8 cellular contexts compared by ENCODE assay signal in genomic region chr3:46276497-46277099, GRCh38. TPM values are rescaled to one million over a fixed set of nuclear protein-coding genes. Genes with fewer than 3 reads are reported as not detected.
A peak's percentile ranks its signal among the peaks of the same experiment; 100 is the strongest.
DNase-seq lines count a peak whose midpoint lies in the region; ATAC-seq, FAIRE-seq and TF ChIP-seq lines count a peak whose summit lies in the region.

No MANE protein-coding gene starts in this region.

- peak overlapping the region in 3 of 8 donors; percentile 18 to 48 (median 23) for H3K27ac ChIP-seq in spleen

- peaks cover 7 to 29% (median 18%) of the 10 kb centered on the region in 6 donors for H3K4me1 ChIP-seq in spleen

- TF ChIP-seq CTCF in AG09309 (IDR thresholded peaks at IDR 0.05; ENCODE audit: control insufficient read depth, insufficient read depth, low read depth, low read length, missing control alignments) = peak; percentile 56
- peak; percentile 76 to 91 (median 88) for TF ChIP-seq CTCF in spleen (IDR thresholded peaks at IDR 0.05 in 8 of 11, conservative IDR thresholded peaks at IDR 0.05 in 3 of 11)

- ATAC-seq in HG02763 (IDR thresholded peaks at IDR 0.05; ENCODE audit: unreplicated experiment) = no peak

- FAIRE-seq in GM19239 (lab: Jason Lieb, UNC) = peak; percentile 94

- 38 to 52% (median 40%) methylated on average over 9 of the region's 9 CpGs for WGBS in spleen, 5 donors

- DNase-seq in AG09309 (ENCODE audit: low read depth) = no peak
- peak; percentile 47 for DNase-seq in GM19239 (ENCODE audit: insufficient read length, low spot score)
- DNase-seq in NOMO-1 (lab: John Stamatoyannopoulos, UW; ENCODE audit: unreplicated experiment in 2 of 2) = peak; percentile 53 to 61
- DNase-seq in activated T-cell treated with anti-CD3 and anti-CD28 coated beads for 48 hours (ENCODE audit: low read depth) = peak; percentile 71
- DNase-seq in germinal center (ENCODE audit: low spot score) = peak; percentile 61
- peak; percentile 92 for DNase-seq in spleen
- DNase-seq in T1000 (lab: John Stamatoyannopoulos, UW) = no peak

- H3K27me3 ChIP-seq in spleen (replicated peaks in 1 of 7) = no peaks in the 10 kb centered on the region

- peaks cover 0 to 17% (median 12%) of the 10 kb centered on the region in 8 donors for H3K9me3 ChIP-seq in spleen

- intact Hi-C loops in spleen (cut with DNase I; ENCODE audit: low total_unique reads) = loop anchor here (5.0 kb wide), 1 partner anchor 91 kb away; no protein-coding TSS in a partner anchor

- no peaks in the 10 kb centered on the region for H3K36me3 ChIP-seq in spleen

- H3K4me3 ChIP-seq in AG09309 (ENCODE audit: control insufficient read depth, low read depth, low read length) (no peak overlapping the region), spleen (no peak overlapping the region)

- no peak for TF ChIP-seq POLR2A in spleen (IDR thresholded peaks at IDR 0.05)

RNA-seq across cellular contexts. Expression of gene CCR3, which starts 34.3 kb away (rescaled TPM):
- total RNA-seq in spleen = 1 to 10 TPM in 3 of 7 donors, under 1 TPM in 4; 0.52 to 1.7 (median 0.60) TPM
- under 1 TPM; 0.10 to 0.28 (median 0.17) TPM for polyA plus RNA-seq in spleen

Comparison
In these comparisons a context has a peak if more than half of its experiments do, and no peak if none do; other contexts are left out.
1. DNase-seq: peak in GM19239 (single experiment), NOMO-1 (2 of 2), activated T-cell treated with anti-CD3 and anti-CD28 coated beads for 48 hours (single experiment), germinal center (single experiment) and spleen (single experiment); none in AG09309 (single experiment) and T1000 (single experiment).